ENCODE assay signal across 12 cellular contexts in the genomic region with DNA sequence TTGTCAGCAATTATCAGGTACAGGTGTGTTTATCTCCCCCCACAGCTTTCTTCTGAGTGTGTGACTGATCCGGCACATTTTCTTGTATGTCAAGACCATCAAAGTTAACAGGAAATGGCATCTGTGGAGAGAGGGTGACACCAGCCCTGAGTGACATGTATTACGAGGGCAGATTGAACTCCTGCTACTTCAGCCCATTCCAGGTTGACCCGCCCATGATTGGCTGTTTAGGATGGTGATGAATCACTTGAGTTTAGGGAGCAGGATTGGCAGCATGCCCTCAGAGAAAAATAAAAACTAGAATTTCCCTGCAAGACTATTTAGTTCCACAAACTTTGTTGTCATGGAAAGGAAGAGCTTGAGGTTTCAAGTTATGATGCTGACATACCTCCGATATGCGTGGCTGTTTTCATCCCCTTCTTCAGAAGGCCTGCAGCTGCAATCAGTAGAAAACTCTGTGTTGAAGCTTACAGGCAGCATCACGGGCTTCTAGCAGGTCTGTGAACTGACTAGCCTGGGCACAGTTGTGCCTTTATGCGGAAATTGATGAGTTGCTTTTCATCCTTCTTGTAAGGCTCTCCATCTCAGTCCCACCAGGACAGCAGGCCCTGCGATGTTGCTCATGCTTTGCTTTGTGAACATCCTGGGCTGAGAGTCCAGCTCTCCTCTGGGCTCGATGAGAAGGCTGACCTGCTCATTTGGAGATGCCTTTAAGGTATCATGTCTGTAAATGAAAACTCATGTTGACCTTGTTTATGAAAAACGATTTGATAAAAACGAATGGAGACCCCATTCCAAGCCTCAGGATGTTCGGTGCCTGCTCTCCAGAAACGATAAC. TPM values are rescaled to one million over a fixed set of nuclear protein-coding genes. Genes with fewer than 3 reads are reported as not detected.
DNase-seq lines count a peak whose midpoint lies in the region; ATAC-seq and TF ChIP-seq lines count a peak whose summit lies in the region.
"Had no signal": no experiment of that assay in that cellular context is flagged by ENCODE, and none has a peak within 500 bp of the region (broad histone marks: within the 10 kb centered on the region; RNA-seq: fewer than 3 reads in every experiment).

No MANE protein-coding gene starts in this region.

- POLR2A ChIA-PET in CD4-positive, alpha-beta T cell (lab: Charles Lee) = interaction anchor here (1.4 kb wide), 1 partner anchor 10 kb away, joined by 4 read pairs; no protein-coding TSS in a partner anchor

- H3K27ac ChIP-seq in CD4-positive, alpha-beta T cell (ENCODE audit: low read depth, low read length) = no peak overlapping the region
- H3K27ac ChIP-seq in neural progenitor cell = no peak overlapping the region

- H2AFZ ChIP-seq in neural progenitor cell (replicated peaks) = no peak overlapping the region

- peak; percentile 84 for ATAC-seq in CD4-positive, alpha-beta T cell (ENCODE audit: poor library complexity)

- peaks cover 83% of the 10 kb centered on the region for H3K27me3 Mint-ChIP-seq in CD4-positive, alpha-beta T cell
- H3K27me3 Mint-ChIP-seq in neural progenitor cell (ENCODE audit: insufficient read depth, low read depth) = peaks cover 9% of the 10 kb centered on the region
- H3K27me3 Mint-ChIP-seq in nephron progenitor cell (ENCODE audit: low read depth, poor library complexity) = peaks cover 44% of the 10 kb centered on the region

- no peak overlapping the region for H3K9ac ChIP-seq in neural progenitor cell

- peaks cover 36% of the 10 kb centered on the region for H3K4me1 Mint-ChIP-seq in CD4-positive, alpha-beta T cell (ENCODE audit: low read depth)
- peaks cover 76% of the 10 kb centered on the region for H3K4me1 Mint-ChIP-seq in neural progenitor cell
- peaks cover 14% of the 10 kb centered on the region for H3K4me1 Mint-ChIP-seq in nephron progenitor cell

- H3K4me3 ChIP-seq in Jurkat, Clone E6-1 (ENCODE audit: low read length) = no peak overlapping the region
- H3K4me3 ChIP-seq in choroid plexus epithelial cell (ENCODE audit: low read depth, low read length) (no peak overlapping the region), neural progenitor cell (no peak overlapping the region)

- no peaks in the 10 kb centered on the region for H3K9me3 Mint-ChIP-seq in CD4-positive, alpha-beta T cell
- H3K9me3 Mint-ChIP-seq in neural progenitor cell (peaks cover 3% of the 10 kb centered on the region), nephron progenitor cell (no peaks in the 10 kb centered on the region)
- H3K9me3 Mint-ChIP-seq: CD8-positive, alpha-beta memory T cell had no signal

- H3K27me3 ChIP-seq in CD4-positive, alpha-beta T cell (ENCODE audit: control insufficient read depth, insufficient read depth, low read length) = peaks cover 38% of the 10 kb centered on the region
- H3K27me3 ChIP-seq in neural progenitor cell = no peaks in the 10 kb centered on the region

- intact Hi-C loops in CD4-positive, alpha-beta T cell (cut with DNase I, micrococcal nuclease) = loop anchor here (5.0 to 10.0 kb wide), 3 partner anchors 153 to 255 kb away; no protein-coding TSS in a partner anchor

- no peaks in the 10 kb centered on the region for H3K36me3 ChIP-seq in neural progenitor cell

- no peak for TF ChIP-seq CTCF in CD4-positive, alpha-beta T cell (IDR thresholded peaks at IDR 0.05)
- TF ChIP-seq CTCF in choroid plexus epithelial cell (conservative IDR thresholded peaks at IDR 0.05; ENCODE audit: low read depth, low read length) (no peak), neural progenitor cell (IDR thresholded peaks at IDR 0.05) (no peak), nephron progenitor cell (IDR thresholded peaks at IDR 0.05) (no peak)

- no peaks in the 10 kb centered on the region for H3K9me3 ChIP-seq in CD4-positive, alpha-beta T cell (ENCODE audit: control insufficient read depth, low read length)
- no peaks in the 10 kb centered on the region for H3K9me3 ChIP-seq in neural progenitor cell (ENCODE audit: low read depth)

- H3K4me1 ChIP-seq in neural progenitor cell = peaks cover 40% of the 10 kb centered on the region

- no peaks in the 10 kb centered on the region for H3K36me3 Mint-ChIP-seq in CD4-positive, alpha-beta T cell (ENCODE audit: low read depth)
- no peaks in the 10 kb centered on the region for H3K36me3 Mint-ChIP-seq in neural progenitor cell
- H3K36me3 Mint-ChIP-seq in nephron progenitor cell (ENCODE audit: low read depth) = no peaks in the 10 kb centered on the region

- H3K79me2 ChIP-seq in neural progenitor cell (ENCODE audit: low read depth) = no peaks in the 10 kb centered on the region

- no peak overlapping the region for H3K4me2 ChIP-seq in neural progenitor cell

- DNase-seq in CD4-positive, alpha-beta T cell = peak in 2 of 10 experiments; percentile 3 to 46
- DNase-seq in Jurkat, Clone E6-1 (ENCODE audit: low read depth, low spot score) = peak; percentile 73
- DNase-seq in choroid plexus epithelial cell (ENCODE audit: low read depth) (peak; percentile 15), neural progenitor cell (ENCODE audit: low spot score) (no peak), glomerular visceral epithelial cell (ENCODE audit: extremely low spot score) (no peak), NOMO-1 (lab: John Stamatoyannopoulos, UW; ENCODE audit: unreplicated experiment in 2 of 2) (no peak), nephron progenitor cell (no peak)
- DNase-seq: NCI-H1930; SHP77; stimulated activated CD4-positive, alpha-beta T cell treated with anti-CD3 and anti-CD28 coated beads, Interleukin-1b, Interleukin-23, amount 100 ng/mL, for 48 hours had no signal

- H3K4me3 Mint-ChIP-seq in CD4-positive, alpha-beta T cell = peak overlapping the region; percentile 49
- H3K4me3 Mint-ChIP-seq in neural progenitor cell = no peak overlapping the region
- H3K4me3 Mint-ChIP-seq in nephron progenitor cell = no peak overlapping the region

- H3K27ac Mint-ChIP-seq in CD4-positive, alpha-beta T cell = peak overlapping the region; percentile 82
- H3K27ac Mint-ChIP-seq in neural progenitor cell = peak overlapping the region; percentile 75
- no peak overlapping the region for H3K27ac Mint-ChIP-seq in nephron progenitor cell
- H3K27ac Mint-ChIP-seq: CD8-positive, alpha-beta memory T cell; progenitor cell of endocrine pancreas had no signal

- CTCF ChIA-PET in CD4-positive, alpha-beta T cell (lab: Charles Lee) = interaction anchor here (1.3 kb wide), 1 partner anchor 28 kb away, joined by 3 read pairs; no protein-coding TSS in a partner anchor

- H4K20me1 ChIP-seq in neural progenitor cell (ENCODE audit: low read depth) = no peaks in the 10 kb centered on the region

- H3F3A ChIP-seq in neural progenitor cell (ENCODE audit: low read depth) = no peaks in the 10 kb centered on the region

RNA-seq across cellular contexts. Expression of a gene that starts 8.0 kb away (rescaled TPM):
- total RNA-seq in CD4-positive, alpha-beta T cell = 100 to 1,000 TPM; 197 to 205 TPM
- 70.3 TPM for polyA plus RNA-seq in Jurkat, Clone E6-1 (2012; ENCODE audit: insufficient read depth, insufficient read length)
- total RNA-seq in neural progenitor cell (ENCODE audit: low replicate concordance) = 31.6 and 33.8 TPM in 2 replicates

Comparison
In these comparisons a context has a peak if more than half of its experiments do, and no peak if none do; other contexts are left out.
1. DNase-seq: peak in Jurkat, Clone E6-1 (single experiment) and choroid plexus epithelial cell (single experiment); none in neural progenitor cell (single experiment), glomerular visceral epithelial cell (single experiment), NOMO-1 (0 of 2) and nephron progenitor cell (single experiment).